Comparison of ENCODE assay signal across 1 cellular context in the genomic region with DNA sequence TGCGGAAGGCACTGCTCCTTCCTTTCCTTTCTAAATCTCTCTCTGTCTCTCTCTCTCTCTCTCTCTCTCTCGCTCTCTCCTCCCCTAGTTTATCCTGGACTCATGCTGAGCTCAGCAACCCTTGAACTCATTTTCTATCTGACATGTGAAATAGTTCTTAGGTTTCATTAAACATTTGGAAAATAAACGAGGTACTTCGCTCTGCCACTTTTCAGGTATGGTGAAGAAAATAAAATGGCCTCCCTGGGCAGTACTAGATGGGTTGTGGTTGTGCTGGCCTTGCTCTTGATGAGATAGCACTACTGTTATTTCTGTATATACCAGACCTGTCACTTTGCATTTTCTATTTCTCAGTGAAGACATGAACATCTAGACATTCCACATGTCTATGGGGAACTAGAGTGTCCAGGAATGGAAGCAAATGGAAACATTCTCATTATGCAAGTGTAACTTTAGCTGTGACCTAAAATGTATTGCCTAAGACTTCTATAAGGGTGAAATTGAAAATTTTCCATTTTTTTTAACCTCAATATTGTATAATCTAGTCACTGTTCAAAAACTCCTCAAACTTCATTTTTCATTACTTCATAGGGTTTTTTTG.
TF ChIP-seq lines count a peak whose summit lies in the region.

No MANE protein-coding gene starts in this region.

TF ChIP-seq in GM23338, 12 proteins besides CTCF, POLR2A, EP300 and RAD21 (continued from another document):
- TF ChIP-seq, protein P1, sequence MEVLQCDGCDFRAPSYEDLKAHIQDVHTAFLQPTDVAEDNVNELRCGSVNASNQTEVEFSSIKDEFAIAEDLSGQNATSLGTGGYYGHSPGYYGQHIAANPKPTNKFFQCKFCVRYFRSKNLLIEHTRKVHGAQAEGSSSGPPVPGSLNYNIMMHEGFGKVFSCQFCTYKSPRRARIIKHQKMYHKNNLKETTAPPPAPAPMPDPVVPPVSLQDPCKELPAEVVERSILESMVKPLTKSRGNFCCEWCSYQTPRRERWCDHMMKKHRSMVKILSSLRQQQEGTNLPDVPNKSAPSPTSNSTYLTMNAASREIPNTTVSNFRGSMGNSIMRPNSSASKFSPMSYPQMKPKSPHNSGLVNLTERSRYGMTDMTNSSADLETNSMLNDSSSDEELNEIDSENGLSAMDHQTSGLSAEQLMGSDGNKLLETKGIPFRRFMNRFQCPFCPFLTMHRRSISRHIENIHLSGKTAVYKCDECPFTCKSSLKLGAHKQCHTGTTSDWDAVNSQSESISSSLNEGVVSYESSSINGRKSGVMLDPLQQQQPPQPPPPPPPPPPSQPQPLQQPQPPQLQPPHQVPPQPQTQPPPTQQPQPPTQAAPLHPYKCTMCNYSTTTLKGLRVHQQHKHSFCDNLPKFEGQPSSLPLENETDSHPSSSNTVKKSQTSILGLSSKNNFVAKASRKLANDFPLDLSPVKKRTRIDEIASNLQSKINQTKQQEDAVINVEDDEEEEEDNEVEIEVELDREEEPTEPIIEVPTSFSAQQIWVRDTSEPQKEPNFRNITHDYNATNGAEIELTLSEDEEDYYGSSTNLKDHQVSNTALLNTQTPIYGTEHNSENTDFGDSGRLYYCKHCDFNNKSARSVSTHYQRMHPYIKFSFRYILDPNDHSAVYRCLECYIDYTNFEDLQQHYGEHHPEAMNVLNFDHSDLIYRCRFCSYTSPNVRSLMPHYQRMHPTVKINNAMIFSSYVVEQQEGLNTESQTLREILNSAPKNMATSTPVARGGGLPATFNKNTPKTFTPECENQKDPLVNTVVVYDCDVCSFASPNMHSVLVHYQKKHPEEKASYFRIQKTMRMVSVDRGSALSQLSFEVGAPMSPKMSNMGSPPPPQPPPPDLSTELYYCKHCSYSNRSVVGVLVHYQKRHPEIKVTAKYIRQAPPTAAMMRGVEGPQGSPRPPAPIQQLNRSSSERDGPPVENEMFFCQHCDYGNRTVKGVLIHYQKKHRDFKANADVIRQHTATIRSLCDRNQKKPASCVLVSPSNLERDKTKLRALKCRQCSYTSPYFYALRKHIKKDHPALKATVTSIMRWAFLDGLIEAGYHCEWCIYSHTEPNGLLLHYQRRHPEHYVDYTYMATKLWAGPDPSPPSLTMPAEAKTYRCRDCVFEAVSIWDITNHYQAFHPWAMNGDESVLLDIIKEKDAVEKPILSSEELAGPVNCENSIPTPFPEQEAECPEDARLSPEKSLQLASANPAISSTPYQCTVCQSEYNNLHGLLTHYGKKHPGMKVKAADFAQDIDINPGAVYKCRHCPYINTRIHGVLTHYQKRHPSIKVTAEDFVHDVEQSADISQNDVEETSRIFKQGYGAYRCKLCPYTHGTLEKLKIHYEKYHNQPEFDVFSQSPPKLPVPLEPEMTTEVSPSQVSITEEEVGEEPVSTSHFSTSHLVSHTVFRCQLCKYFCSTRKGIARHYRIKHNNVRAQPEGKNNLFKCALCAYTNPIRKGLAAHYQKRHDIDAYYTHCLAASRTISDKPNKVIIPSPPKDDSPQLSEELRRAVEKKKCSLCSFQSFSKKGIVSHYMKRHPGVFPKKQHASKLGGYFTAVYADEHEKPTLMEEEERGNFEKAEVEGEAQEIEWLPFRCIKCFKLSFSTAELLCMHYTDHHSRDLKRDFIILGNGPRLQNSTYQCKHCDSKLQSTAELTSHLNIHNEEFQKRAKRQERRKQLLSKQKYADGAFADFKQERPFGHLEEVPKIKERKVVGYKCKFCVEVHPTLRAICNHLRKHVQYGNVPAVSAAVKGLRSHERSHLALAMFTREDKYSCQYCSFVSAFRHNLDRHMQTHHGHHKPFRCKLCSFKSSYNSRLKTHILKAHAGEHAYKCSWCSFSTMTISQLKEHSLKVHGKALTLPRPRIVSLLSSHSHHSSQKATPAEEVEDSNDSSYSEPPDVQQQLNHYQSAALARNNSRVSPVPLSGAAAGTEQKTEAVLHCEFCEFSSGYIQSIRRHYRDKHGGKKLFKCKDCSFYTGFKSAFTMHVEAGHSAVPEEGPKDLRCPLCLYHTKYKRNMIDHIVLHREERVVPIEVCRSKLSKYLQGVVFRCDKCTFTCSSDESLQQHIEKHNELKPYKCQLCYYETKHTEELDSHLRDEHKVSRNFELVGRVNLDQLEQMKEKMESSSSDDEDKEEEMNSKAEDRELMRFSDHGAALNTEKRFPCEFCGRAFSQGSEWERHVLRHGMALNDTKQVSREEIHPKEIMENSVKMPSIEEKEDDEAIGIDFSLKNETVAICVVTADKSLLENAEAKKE (CRISPR knock-in tag; IDR thresholded peaks at IDR 0.05), result no peak
- TF ChIP-seq STAT1 (IDR thresholded peaks at IDR 0.05; ENCODE audit: unreplicated experiment), result no peak
- TF ChIP-seq ZNF114 (CRISPR knock-in tag; IDR thresholded peaks at IDR 0.05), result no peak
- no peak for TF ChIP-seq ZNF331 (CRISPR knock-in tag; IDR thresholded peaks at IDR 0.05; ENCODE audit: low read depth)
- no peak for TF ChIP-seq NANOG (IDR thresholded peaks at IDR 0.05; ENCODE audit: borderline replicate concordance)
- TF ChIP-seq JUNB (IDR thresholded peaks at IDR 0.05; ENCODE audit: unreplicated experiment), result no peak
- TF ChIP-seq POLR2AphosphoS5 (IDR thresholded peaks at IDR 0.05; ENCODE audit: low read depth), result no peak
- no peak for TF ChIP-seq EZH2phosphoT487 (IDR thresholded peaks at IDR 0.05; ENCODE audit: unreplicated experiment)
TF ChIP-seq in GM23338: peak in this region for 0.
